In the genomic region with DNA sequence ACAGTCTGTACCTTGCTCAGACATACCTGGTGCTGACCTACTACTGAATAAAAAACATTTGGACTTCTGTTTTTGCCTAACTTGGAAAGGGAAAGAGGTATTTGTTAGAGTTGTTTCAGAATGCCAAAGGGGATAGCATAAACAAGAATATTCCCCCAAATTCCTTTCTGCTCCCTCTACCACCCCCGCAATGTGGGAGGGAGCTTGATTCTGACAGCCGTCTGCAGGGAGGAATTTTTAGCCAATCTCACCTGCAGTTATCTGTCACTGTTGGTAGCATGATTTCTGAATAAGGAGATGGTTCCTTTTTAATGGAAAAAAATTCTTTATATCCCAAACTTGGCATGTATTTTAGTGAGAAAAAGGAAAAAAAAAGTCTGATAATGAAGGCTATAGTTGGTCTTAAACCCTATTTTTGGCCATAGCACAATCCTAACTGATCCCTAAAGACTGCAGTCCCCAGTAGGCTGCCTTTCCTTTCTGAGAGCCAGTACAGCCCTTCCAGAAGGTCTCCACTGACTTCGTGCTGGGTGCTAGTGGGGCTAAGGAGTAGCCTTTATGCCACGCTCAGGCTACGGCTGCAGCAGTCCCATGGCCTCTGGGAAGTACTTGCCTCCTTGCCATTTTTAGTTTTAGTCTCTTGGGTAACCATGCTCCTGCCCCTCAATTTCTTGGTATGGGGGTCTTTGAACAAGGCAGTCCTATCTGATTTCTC, we compare ENCODE assay signal across 2 cellular contexts.
TF ChIP-seq lines count a peak whose summit lies in the region.

No MANE protein-coding gene starts in this region.

TF ChIP-seq in GM23338, 12 proteins besides CTCF, POLR2A, EP300 and RAD21 (continued from another document):
- TF ChIP-seq, protein P1, sequence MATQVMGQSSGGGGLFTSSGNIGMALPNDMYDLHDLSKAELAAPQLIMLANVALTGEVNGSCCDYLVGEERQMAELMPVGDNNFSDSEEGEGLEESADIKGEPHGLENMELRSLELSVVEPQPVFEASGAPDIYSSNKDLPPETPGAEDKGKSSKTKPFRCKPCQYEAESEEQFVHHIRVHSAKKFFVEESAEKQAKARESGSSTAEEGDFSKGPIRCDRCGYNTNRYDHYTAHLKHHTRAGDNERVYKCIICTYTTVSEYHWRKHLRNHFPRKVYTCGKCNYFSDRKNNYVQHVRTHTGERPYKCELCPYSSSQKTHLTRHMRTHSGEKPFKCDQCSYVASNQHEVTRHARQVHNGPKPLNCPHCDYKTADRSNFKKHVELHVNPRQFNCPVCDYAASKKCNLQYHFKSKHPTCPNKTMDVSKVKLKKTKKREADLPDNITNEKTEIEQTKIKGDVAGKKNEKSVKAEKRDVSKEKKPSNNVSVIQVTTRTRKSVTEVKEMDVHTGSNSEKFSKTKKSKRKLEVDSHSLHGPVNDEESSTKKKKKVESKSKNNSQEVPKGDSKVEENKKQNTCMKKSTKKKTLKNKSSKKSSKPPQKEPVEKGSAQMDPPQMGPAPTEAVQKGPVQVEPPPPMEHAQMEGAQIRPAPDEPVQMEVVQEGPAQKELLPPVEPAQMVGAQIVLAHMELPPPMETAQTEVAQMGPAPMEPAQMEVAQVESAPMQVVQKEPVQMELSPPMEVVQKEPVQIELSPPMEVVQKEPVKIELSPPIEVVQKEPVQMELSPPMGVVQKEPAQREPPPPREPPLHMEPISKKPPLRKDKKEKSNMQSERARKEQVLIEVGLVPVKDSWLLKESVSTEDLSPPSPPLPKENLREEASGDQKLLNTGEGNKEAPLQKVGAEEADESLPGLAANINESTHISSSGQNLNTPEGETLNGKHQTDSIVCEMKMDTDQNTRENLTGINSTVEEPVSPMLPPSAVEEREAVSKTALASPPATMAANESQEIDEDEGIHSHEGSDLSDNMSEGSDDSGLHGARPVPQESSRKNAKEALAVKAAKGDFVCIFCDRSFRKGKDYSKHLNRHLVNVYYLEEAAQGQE (IDR thresholded peaks at IDR 0.05; ENCODE audit: unreplicated experiment): no peak
- TF ChIP-seq POLR2AphosphoS5 (IDR thresholded peaks at IDR 0.05; ENCODE audit: low read depth): no peak
- TF ChIP-seq STAT1 (IDR thresholded peaks at IDR 0.05; ENCODE audit: unreplicated experiment): no peak
- no peak for TF ChIP-seq EZH2phosphoT487 (IDR thresholded peaks at IDR 0.05; ENCODE audit: unreplicated experiment)
- TF ChIP-seq NANOG (IDR thresholded peaks at IDR 0.05; ENCODE audit: borderline replicate concordance): no peak
- TF ChIP-seq, protein P2, sequence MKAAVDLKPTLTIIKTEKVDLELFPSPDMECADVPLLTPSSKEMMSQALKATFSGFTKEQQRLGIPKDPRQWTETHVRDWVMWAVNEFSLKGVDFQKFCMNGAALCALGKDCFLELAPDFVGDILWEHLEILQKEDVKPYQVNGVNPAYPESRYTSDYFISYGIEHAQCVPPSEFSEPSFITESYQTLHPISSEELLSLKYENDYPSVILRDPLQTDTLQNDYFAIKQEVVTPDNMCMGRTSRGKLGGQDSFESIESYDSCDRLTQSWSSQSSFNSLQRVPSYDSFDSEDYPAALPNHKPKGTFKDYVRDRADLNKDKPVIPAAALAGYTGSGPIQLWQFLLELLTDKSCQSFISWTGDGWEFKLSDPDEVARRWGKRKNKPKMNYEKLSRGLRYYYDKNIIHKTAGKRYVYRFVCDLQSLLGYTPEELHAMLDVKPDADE (IDR thresholded peaks at IDR 0.05): no peak
- TF ChIP-seq CREB1 (CRISPR knock-in tag; IDR thresholded peaks at IDR 0.05; ENCODE audit: low read depth): no peak
- TF ChIP-seq, protein P3, sequence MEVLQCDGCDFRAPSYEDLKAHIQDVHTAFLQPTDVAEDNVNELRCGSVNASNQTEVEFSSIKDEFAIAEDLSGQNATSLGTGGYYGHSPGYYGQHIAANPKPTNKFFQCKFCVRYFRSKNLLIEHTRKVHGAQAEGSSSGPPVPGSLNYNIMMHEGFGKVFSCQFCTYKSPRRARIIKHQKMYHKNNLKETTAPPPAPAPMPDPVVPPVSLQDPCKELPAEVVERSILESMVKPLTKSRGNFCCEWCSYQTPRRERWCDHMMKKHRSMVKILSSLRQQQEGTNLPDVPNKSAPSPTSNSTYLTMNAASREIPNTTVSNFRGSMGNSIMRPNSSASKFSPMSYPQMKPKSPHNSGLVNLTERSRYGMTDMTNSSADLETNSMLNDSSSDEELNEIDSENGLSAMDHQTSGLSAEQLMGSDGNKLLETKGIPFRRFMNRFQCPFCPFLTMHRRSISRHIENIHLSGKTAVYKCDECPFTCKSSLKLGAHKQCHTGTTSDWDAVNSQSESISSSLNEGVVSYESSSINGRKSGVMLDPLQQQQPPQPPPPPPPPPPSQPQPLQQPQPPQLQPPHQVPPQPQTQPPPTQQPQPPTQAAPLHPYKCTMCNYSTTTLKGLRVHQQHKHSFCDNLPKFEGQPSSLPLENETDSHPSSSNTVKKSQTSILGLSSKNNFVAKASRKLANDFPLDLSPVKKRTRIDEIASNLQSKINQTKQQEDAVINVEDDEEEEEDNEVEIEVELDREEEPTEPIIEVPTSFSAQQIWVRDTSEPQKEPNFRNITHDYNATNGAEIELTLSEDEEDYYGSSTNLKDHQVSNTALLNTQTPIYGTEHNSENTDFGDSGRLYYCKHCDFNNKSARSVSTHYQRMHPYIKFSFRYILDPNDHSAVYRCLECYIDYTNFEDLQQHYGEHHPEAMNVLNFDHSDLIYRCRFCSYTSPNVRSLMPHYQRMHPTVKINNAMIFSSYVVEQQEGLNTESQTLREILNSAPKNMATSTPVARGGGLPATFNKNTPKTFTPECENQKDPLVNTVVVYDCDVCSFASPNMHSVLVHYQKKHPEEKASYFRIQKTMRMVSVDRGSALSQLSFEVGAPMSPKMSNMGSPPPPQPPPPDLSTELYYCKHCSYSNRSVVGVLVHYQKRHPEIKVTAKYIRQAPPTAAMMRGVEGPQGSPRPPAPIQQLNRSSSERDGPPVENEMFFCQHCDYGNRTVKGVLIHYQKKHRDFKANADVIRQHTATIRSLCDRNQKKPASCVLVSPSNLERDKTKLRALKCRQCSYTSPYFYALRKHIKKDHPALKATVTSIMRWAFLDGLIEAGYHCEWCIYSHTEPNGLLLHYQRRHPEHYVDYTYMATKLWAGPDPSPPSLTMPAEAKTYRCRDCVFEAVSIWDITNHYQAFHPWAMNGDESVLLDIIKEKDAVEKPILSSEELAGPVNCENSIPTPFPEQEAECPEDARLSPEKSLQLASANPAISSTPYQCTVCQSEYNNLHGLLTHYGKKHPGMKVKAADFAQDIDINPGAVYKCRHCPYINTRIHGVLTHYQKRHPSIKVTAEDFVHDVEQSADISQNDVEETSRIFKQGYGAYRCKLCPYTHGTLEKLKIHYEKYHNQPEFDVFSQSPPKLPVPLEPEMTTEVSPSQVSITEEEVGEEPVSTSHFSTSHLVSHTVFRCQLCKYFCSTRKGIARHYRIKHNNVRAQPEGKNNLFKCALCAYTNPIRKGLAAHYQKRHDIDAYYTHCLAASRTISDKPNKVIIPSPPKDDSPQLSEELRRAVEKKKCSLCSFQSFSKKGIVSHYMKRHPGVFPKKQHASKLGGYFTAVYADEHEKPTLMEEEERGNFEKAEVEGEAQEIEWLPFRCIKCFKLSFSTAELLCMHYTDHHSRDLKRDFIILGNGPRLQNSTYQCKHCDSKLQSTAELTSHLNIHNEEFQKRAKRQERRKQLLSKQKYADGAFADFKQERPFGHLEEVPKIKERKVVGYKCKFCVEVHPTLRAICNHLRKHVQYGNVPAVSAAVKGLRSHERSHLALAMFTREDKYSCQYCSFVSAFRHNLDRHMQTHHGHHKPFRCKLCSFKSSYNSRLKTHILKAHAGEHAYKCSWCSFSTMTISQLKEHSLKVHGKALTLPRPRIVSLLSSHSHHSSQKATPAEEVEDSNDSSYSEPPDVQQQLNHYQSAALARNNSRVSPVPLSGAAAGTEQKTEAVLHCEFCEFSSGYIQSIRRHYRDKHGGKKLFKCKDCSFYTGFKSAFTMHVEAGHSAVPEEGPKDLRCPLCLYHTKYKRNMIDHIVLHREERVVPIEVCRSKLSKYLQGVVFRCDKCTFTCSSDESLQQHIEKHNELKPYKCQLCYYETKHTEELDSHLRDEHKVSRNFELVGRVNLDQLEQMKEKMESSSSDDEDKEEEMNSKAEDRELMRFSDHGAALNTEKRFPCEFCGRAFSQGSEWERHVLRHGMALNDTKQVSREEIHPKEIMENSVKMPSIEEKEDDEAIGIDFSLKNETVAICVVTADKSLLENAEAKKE (CRISPR knock-in tag; IDR thresholded peaks at IDR 0.05): no peak
TF ChIP-seq in GM23338: peak in this region for 0.

TF ChIP-seq in WTC11, 78 proteins besides CTCF, POLR2A, EP300 and RAD21 (continued from another document):
- TF ChIP-seq, protein P4, sequence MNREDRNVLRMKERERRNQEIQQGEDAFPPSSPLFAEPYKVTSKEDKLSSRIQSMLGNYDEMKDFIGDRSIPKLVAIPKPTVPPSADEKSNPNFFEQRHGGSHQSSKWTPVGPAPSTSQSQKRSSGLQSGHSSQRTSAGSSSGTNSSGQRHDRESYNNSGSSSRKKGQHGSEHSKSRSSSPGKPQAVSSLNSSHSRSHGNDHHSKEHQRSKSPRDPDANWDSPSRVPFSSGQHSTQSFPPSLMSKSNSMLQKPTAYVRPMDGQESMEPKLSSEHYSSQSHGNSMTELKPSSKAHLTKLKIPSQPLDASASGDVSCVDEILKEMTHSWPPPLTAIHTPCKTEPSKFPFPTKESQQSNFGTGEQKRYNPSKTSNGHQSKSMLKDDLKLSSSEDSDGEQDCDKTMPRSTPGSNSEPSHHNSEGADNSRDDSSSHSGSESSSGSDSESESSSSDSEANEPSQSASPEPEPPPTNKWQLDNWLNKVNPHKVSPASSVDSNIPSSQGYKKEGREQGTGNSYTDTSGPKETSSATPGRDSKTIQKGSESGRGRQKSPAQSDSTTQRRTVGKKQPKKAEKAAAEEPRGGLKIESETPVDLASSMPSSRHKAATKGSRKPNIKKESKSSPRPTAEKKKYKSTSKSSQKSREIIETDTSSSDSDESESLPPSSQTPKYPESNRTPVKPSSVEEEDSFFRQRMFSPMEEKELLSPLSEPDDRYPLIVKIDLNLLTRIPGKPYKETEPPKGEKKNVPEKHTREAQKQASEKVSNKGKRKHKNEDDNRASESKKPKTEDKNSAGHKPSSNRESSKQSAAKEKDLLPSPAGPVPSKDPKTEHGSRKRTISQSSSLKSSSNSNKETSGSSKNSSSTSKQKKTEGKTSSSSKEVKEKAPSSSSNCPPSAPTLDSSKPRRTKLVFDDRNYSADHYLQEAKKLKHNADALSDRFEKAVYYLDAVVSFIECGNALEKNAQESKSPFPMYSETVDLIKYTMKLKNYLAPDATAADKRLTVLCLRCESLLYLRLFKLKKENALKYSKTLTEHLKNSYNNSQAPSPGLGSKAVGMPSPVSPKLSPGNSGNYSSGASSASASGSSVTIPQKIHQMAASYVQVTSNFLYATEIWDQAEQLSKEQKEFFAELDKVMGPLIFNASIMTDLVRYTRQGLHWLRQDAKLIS (CRISPR knock-in tag; IDR thresholded peaks at IDR 0.05; ENCODE audit: borderline replicate concordance): no peak
- TF ChIP-seq ETV6 (CRISPR knock-in tag; IDR thresholded peaks at IDR 0.05): no peak
- TF ChIP-seq, protein P5, sequence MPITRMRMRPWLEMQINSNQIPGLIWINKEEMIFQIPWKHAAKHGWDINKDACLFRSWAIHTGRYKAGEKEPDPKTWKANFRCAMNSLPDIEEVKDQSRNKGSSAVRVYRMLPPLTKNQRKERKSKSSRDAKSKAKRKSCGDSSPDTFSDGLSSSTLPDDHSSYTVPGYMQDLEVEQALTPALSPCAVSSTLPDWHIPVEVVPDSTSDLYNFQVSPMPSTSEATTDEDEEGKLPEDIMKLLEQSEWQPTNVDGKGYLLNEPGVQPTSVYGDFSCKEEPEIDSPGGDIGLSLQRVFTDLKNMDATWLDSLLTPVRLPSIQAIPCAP (CRISPR knock-in tag; IDR thresholded peaks at IDR 0.05): no peak
- TF ChIP-seq, protein P6, sequence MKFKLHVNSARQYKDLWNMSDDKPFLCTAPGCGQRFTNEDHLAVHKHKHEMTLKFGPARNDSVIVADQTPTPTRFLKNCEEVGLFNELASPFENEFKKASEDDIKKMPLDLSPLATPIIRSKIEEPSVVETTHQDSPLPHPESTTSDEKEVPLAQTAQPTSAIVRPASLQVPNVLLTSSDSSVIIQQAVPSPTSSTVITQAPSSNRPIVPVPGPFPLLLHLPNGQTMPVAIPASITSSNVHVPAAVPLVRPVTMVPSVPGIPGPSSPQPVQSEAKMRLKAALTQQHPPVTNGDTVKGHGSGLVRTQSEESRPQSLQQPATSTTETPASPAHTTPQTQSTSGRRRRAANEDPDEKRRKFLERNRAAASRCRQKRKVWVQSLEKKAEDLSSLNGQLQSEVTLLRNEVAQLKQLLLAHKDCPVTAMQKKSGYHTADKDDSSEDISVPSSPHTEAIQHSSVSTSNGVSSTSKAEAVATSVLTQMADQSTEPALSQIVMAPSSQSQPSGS (CRISPR knock-in tag; IDR thresholded peaks at IDR 0.05; ENCODE audit: borderline replicate concordance, low read depth): no peak
- no peak for TF ChIP-seq JAZF1 (CRISPR knock-in tag; IDR thresholded peaks at IDR 0.05)
- TF ChIP-seq GRHL2 (CRISPR knock-in tag; IDR thresholded peaks at IDR 0.05; ENCODE audit: insufficient replicate concordance, severe bottlenecking): no peak
- no peak for TF ChIP-seq ZNF138 (CRISPR knock-in tag; conservative IDR thresholded peaks at IDR 0.05)
- no peak for TF ChIP-seq ZNF317 (CRISPR knock-in tag; IDR thresholded peaks at IDR 0.05; ENCODE audit: borderline replicate concordance, low read depth)
- TF ChIP-seq NR1H2 (CRISPR knock-in tag; IDR thresholded peaks at IDR 0.05): no peak
- TF ChIP-seq, protein P7, sequence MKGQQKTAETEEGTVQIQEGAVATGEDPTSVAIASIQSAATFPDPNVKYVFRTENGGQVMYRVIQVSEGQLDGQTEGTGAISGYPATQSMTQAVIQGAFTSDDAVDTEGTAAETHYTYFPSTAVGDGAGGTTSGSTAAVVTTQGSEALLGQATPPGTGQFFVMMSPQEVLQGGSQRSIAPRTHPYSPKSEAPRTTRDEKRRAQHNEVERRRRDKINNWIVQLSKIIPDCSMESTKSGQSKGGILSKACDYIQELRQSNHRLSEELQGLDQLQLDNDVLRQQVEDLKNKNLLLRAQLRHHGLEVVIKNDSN (CRISPR knock-in tag; IDR thresholded peaks at IDR 0.05): no peak
- TF ChIP-seq NFYB (CRISPR knock-in tag; conservative IDR thresholded peaks at IDR 0.05; ENCODE audit: low read depth): no peak
- no peak for TF ChIP-seq ZNF671 (CRISPR knock-in tag; IDR thresholded peaks at IDR 0.05)
